8 cellular contexts compared by ENCODE assay signal in the genomic region with DNA sequence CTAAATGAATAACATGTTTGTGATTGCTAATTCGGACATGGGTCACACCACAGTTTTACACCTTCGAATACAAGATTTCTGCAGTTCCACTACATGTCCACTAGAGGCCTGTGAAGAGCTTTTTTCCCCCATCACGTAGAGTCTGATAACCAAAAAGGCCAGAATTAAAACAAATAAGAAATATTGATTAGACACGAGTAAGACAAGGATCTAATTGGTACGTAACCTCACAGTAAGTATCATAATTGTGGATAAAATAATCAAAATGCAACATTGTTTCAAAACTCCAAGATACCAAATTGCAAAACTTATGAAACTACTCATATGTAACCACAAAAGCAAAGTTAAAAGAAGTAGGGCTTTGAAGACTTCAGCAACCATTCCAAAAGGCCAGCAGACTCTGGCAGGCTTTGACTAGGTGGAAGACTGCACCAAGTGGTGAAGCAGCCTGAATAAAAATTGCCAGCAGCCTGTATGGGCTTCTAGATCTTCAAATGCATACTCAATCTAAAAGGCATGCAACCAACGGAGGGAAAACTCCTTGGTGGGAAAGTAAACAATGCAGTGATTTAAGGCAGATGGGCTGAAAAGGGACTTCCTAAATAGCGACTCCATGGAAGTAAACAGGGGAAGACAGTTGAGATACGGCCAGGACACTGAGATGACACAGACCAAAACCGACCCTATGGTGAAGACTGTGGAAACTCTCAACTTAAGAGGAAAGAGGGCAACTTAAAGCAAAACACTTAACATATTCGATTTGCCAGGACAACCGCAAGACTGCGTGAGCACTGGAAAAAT. TPM values are rescaled to one million over a fixed set of nuclear protein-coding genes. Genes with fewer than 3 reads are reported as not detected.
DNase-seq lines count a peak whose midpoint lies in the region; ATAC-seq and TF ChIP-seq lines count a peak whose summit lies in the region.

No MANE protein-coding gene starts in this region.

- no TSS peak for BruUV-seq in Caco-2 (replicated peaks; lab: Mats Ljungman, UMichigan)

- intact Hi-C loops in Caco-2 (cut with micrococcal nuclease; ENCODE audit: unreplicated experiment): loop anchor here (1.0 to 2.0 kb wide), 6 partner anchors 56 to 495 kb away; a partner anchor contains a TSS

- H3K9me3 Mint-ChIP-seq in Caco-2 (ENCODE audit: unreplicated experiment): peaks cover 17% of the 10 kb centered on the region

- peaks cover 15% of the 10 kb centered on the region for H3K9me3 ChIP-seq in Caco-2

- TF ChIP-seq CTCF in Caco-2 (IDR thresholded peaks at IDR 0.05; ENCODE audit: insufficient read depth in 1 of 2, low read depth in 1 of 2, low read length in 1 of 2, severe bottlenecking in 1 of 2, unreplicated experiment in 1 of 2) (peak; percentile 93 to 95), epithelial cell of esophagus (IDR thresholded peaks at IDR 0.05; ENCODE audit: insufficient read depth, low read depth, low read length, missing control alignments) (peak; percentile 97)

- H3K27me3 ChIP-seq in Caco-2 (replicated peaks; ENCODE audit: control insufficient read depth, insufficient read depth, low read length): no peaks in the 10 kb centered on the region

- CTCF ChIA-PET in Caco-2 (lab: Charles Lee): interaction anchor here (0.5 to 1.6 kb wide), 7 partner anchors 9 to 560 kb away, joined by 3 to 10 read pairs (median 4); a partner anchor contains a TSS

- POLR2A ChIA-PET in Caco-2 (lab: Charles Lee): no interaction called here

- H3K4me3 Mint-ChIP-seq in Caco-2 (ENCODE audit: unreplicated experiment): no peak overlapping the region

- H3K27me3 Mint-ChIP-seq in Caco-2 (ENCODE audit: insufficient read depth, unreplicated experiment): no peaks in the 10 kb centered on the region

- H3K27ac Mint-ChIP-seq in Caco-2 (ENCODE audit: unreplicated experiment): peak overlapping the region; percentile 17

- ATAC-seq in GM19035 (IDR thresholded peaks at IDR 0.05; ENCODE audit: unreplicated experiment) (peak; percentile 69), HG03469 (IDR thresholded peaks at IDR 0.05; ENCODE audit: unreplicated experiment) (no peak), GM18519 (IDR thresholded peaks at IDR 0.05; ENCODE audit: low FRiP score, unreplicated experiment) (no peak)

- peaks cover 16% of the 10 kb centered on the region; the same call in 1 of the 2 replicates for H3K4me1 ChIP-seq in Caco-2

- DNase-seq in Caco-2 (peak in 1 of 2 experiments; percentile 42), SHP77 (lab: John Stamatoyannopoulos, UW) (peak; percentile 24 to 31), epithelial cell of esophagus (ENCODE audit: low read depth) (peak; percentile 58), myocyte (ENCODE audit: low read depth) (peak; percentile 76)

- peaks cover 19% of the 10 kb centered on the region for H3K4me1 Mint-ChIP-seq in Caco-2 (ENCODE audit: low read depth, unreplicated experiment)

- TF ChIP-seq RAD21 in Ishikawa (IDR thresholded peaks at IDR 0.05; ENCODE audit: low read depth): peak; percentile 90

- H3K36me3 ChIP-seq in Caco-2 (ENCODE audit: control insufficient read depth, insufficient read depth, low read length): no peaks in the 10 kb centered on the region; the same call in 1 of the 2 replicates

- no peak for TF ChIP-seq EP300 in Ishikawa (IDR thresholded peaks at IDR 0.05; ENCODE audit: borderline replicate concordance)

- H3K36me3 Mint-ChIP-seq in Caco-2 (ENCODE audit: insufficient read depth, unreplicated experiment): no peaks in the 10 kb centered on the region

- H3K4me3 ChIP-seq in Caco-2 (ENCODE audit: low read depth, low read length): no peak overlapping the region
- no peak overlapping the region for H3K4me3 ChIP-seq in epithelial cell of esophagus (ENCODE audit: low read length)

TF ChIP-seq in Ishikawa, 13 proteins besides CTCF, POLR2A, EP300 and RAD21:
- TF ChIP-seq, protein P1, sequence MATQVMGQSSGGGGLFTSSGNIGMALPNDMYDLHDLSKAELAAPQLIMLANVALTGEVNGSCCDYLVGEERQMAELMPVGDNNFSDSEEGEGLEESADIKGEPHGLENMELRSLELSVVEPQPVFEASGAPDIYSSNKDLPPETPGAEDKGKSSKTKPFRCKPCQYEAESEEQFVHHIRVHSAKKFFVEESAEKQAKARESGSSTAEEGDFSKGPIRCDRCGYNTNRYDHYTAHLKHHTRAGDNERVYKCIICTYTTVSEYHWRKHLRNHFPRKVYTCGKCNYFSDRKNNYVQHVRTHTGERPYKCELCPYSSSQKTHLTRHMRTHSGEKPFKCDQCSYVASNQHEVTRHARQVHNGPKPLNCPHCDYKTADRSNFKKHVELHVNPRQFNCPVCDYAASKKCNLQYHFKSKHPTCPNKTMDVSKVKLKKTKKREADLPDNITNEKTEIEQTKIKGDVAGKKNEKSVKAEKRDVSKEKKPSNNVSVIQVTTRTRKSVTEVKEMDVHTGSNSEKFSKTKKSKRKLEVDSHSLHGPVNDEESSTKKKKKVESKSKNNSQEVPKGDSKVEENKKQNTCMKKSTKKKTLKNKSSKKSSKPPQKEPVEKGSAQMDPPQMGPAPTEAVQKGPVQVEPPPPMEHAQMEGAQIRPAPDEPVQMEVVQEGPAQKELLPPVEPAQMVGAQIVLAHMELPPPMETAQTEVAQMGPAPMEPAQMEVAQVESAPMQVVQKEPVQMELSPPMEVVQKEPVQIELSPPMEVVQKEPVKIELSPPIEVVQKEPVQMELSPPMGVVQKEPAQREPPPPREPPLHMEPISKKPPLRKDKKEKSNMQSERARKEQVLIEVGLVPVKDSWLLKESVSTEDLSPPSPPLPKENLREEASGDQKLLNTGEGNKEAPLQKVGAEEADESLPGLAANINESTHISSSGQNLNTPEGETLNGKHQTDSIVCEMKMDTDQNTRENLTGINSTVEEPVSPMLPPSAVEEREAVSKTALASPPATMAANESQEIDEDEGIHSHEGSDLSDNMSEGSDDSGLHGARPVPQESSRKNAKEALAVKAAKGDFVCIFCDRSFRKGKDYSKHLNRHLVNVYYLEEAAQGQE (IDR thresholded peaks at IDR 0.05; ENCODE audit: low read depth): no peak
- TF ChIP-seq, protein P2, sequence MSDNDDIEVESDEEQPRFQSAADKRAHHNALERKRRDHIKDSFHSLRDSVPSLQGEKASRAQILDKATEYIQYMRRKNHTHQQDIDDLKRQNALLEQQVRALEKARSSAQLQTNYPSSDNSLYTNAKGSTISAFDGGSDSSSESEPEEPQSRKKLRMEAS (IDR thresholded peaks at IDR 0.05): 0 out of 2 replicates have a peak, but pooled peaks have one; percentile 27
TF ChIP-seq in Ishikawa: peak in this region for 1.

RNA-seq across cellular contexts. Expression of a gene that starts 56.7 kb away (rescaled TPM):
- 9.1 and 12.9 TPM in 2 replicates for total RNA-seq in Caco-2 (2022)
- total RNA-seq in myocyte: 28.6 and 41.7 TPM in 2 replicates
- polyA plus RNA-seq in myocyte (2012): 27.1 TPM
